1 cellular context compared by ENCODE assay signal in genomic region chr12:115433014-115433634, GRCh38.
TF ChIP-seq lines count a peak whose summit lies in the region.

No MANE protein-coding gene starts in this region.

TF ChIP-seq in HepG2, 621 proteins besides CTCF, POLR2A, EP300 and RAD21 (continued from another document and continues in another):
- TF ChIP-seq PAXIP1 (CRISPR knock-in tag; conservative IDR thresholded peaks at IDR 0.05), result peak; percentile 92
- TF ChIP-seq PITX1 (CRISPR knock-in tag; IDR thresholded peaks at IDR 0.05), result peak; percentile 84; the same call in 1 of the 2 replicates
- TF ChIP-seq ZNF878 (CRISPR knock-in tag; IDR thresholded peaks at IDR 0.05), result no peak
- no peak for TF ChIP-seq REL (CRISPR knock-in tag; conservative IDR thresholded peaks at IDR 0.05)
- TF ChIP-seq AHDC1 (CRISPR knock-in tag; IDR thresholded peaks at IDR 0.05; ENCODE audit: borderline replicate concordance), result peak; percentile 70; the same call in 1 of the 2 replicates
- no peak for TF ChIP-seq NONO (IDR thresholded peaks at IDR 0.05)
- peak; percentile 69 for TF ChIP-seq NONO (CRISPR knock-in tag; conservative IDR thresholded peaks at IDR 0.05)
- no peak for TF ChIP-seq GRHL1 (CRISPR knock-in tag; conservative IDR thresholded peaks at IDR 0.05)
- no peak for TF ChIP-seq ZFP82 (CRISPR knock-in tag; IDR thresholded peaks at IDR 0.05; ENCODE audit: borderline replicate concordance)
- TF ChIP-seq NFYB (CRISPR knock-in tag; IDR thresholded peaks at IDR 0.05), result no peak
- TF ChIP-seq SMAD9 (CRISPR knock-in tag; IDR thresholded peaks at IDR 0.05), result no peak
- TF ChIP-seq ZNF251 (CRISPR knock-in tag; IDR thresholded peaks at IDR 0.05), result no peak
- no peak for TF ChIP-seq CHD4 (IDR thresholded peaks at IDR 0.05; ENCODE audit: borderline replicate concordance, low read length)
- TF ChIP-seq RORA (CRISPR knock-in tag; IDR thresholded peaks at IDR 0.05), result no peak
- no peak for TF ChIP-seq CAMTA2 (CRISPR knock-in tag; IDR thresholded peaks at IDR 0.05; ENCODE audit: borderline replicate concordance)
- TF ChIP-seq ZNF34 (CRISPR knock-in tag; IDR thresholded peaks at IDR 0.05; ENCODE audit: borderline replicate concordance), result no peak
- no peak for TF ChIP-seq ZKSCAN5 (CRISPR knock-in tag; IDR thresholded peaks at IDR 0.05)
- no peak for TF ChIP-seq PLSCR1 (CRISPR knock-in tag; IDR thresholded peaks at IDR 0.05; ENCODE audit: borderline replicate concordance)
- TF ChIP-seq TMF1 (CRISPR knock-in tag; IDR thresholded peaks at IDR 0.05; ENCODE audit: low read depth), result no peak
- TF ChIP-seq MEF2D (CRISPR knock-in tag; IDR thresholded peaks at IDR 0.05), result no peak
- TF ChIP-seq NFKBIZ (CRISPR knock-in tag; IDR thresholded peaks at IDR 0.05), result peak; percentile 92
- no peak for TF ChIP-seq TCF12 (IDR thresholded peaks at IDR 0.05)
- TF ChIP-seq TCF12 (CRISPR knock-in tag; IDR thresholded peaks at IDR 0.05), result peak; percentile 69; the same call in 1 of the 2 replicates
- TF ChIP-seq REST (IDR thresholded peaks at IDR 0.05; ENCODE audit: borderline replicate concordance in 1 of 2, low read depth in 1 of 2, low read length in 2 of 2), result no peak
- TF ChIP-seq GTF3A (CRISPR knock-in tag; conservative IDR thresholded peaks at IDR 0.05), result no peak
- TF ChIP-seq IKZF1 (IDR thresholded peaks at IDR 0.05), result no peak
- no peak for TF ChIP-seq ZNF720 (CRISPR knock-in tag; IDR thresholded peaks at IDR 0.05)
- no peak for TF ChIP-seq USF2 (IDR thresholded peaks at IDR 0.05; ENCODE audit: low read depth, low read length)
- no peak for TF ChIP-seq USF2 (CRISPR knock-in tag; IDR thresholded peaks at IDR 0.05; ENCODE audit: borderline replicate concordance)
- TF ChIP-seq SKIL (CRISPR knock-in tag; IDR thresholded peaks at IDR 0.05; ENCODE audit: borderline replicate concordance), result peak; percentile 85
- peak; percentile 87 for TF ChIP-seq HNF4A (CRISPR knock-in tag; IDR thresholded peaks at IDR 0.05)
- no peak for TF ChIP-seq FLYWCH1 (CRISPR knock-in tag; IDR thresholded peaks at IDR 0.05)
- TF ChIP-seq ZNF451 (CRISPR knock-in tag; IDR thresholded peaks at IDR 0.05), result no peak
- no peak for TF ChIP-seq SRSF9 (IDR thresholded peaks at IDR 0.05; ENCODE audit: borderline replicate concordance, insufficient read depth, low read depth, low read length, poor library complexity, severe bottlenecking)
- TF ChIP-seq FOXK2 (IDR thresholded peaks at IDR 0.05), result no peak
- no peak for TF ChIP-seq EEA1 (CRISPR knock-in tag; IDR thresholded peaks at IDR 0.05; ENCODE audit: borderline replicate concordance)
- TF ChIP-seq KLF11 (CRISPR knock-in tag; IDR thresholded peaks at IDR 0.05), result no peak; the same call in 1 of the 2 replicates
- TF ChIP-seq EED (CRISPR knock-in tag; IDR thresholded peaks at IDR 0.05), result no peak
- peak; percentile 93 for TF ChIP-seq IKZF5 (CRISPR knock-in tag; IDR thresholded peaks at IDR 0.05)
- no peak for TF ChIP-seq ZNF879 (CRISPR knock-in tag; IDR thresholded peaks at IDR 0.05)
- no peak for TF ChIP-seq CHD2 (IDR thresholded peaks at IDR 0.05; ENCODE audit: low read depth, low read length)
- TF ChIP-seq ZFYVE20 (CRISPR knock-in tag; IDR thresholded peaks at IDR 0.05; ENCODE audit: borderline replicate concordance, low read depth), result no peak
- no peak for TF ChIP-seq THAP8 (CRISPR knock-in tag; IDR thresholded peaks at IDR 0.05; ENCODE audit: borderline replicate concordance)
- peak; percentile 78 for TF ChIP-seq MIXL1 (CRISPR knock-in tag; IDR thresholded peaks at IDR 0.05)
